In the genomic region with DNA sequence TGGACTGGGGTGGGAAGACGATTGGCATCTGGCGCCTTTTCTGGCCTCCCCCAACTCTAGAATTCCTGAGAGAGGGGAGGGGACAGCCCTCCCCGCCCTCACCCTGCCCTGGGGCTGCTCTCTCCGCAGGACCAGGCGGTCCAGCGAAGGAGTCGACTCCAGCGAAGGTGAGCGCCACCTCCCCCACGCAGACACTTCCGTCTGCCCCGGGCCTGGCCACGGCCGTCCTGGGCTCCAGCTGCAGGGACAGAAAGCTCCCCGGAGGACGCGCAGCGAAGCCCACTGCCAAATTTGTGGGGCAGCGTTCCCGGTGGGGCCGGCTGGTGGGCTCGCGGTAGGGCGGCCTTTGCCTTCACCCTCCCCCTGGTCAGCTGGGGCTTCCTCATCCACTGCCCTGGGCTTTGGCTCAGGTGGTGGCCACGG, we compare ENCODE assay signal across 1 cellular context.
TF ChIP-seq lines count a peak whose summit lies in the region.

No MANE protein-coding gene starts in this region.

TF ChIP-seq in SK-N-SH treated with all-trans-retinoic acid at 6 μM for 48 hours, 23 proteins besides CTCF, POLR2A, EP300 and RAD21 (continued from another document):
- TF ChIP-seq, protein P1, sequence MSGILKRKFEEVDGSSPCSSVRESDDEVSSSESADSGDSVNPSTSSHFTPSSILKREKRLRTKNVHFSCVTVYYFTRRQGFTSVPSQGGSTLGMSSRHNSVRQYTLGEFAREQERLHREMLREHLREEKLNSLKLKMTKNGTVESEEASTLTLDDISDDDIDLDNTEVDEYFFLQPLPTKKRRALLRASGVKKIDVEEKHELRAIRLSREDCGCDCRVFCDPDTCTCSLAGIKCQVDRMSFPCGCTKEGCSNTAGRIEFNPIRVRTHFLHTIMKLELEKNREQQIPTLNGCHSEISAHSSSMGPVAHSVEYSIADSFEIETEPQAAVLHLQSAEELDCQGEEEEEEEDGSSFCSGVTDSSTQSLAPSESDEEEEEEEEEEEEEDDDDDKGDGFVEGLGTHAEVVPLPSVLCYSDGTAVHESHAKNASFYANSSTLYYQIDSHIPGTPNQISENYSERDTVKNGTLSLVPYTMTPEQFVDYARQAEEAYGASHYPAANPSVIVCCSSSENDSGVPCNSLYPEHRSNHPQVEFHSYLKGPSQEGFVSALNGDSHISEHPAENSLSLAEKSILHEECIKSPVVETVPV (CRISPR knock-in tag; IDR thresholded peaks at IDR 0.05): no peak
- TF ChIP-seq SNAI2 (CRISPR knock-in tag; IDR thresholded peaks at IDR 0.05): no peak
- no peak for TF ChIP-seq ESRRG (CRISPR knock-in tag; IDR thresholded peaks at IDR 0.05)
TF ChIP-seq in SK-N-SH treated with all-trans-retinoic acid at 6 μM for 48 hours: peak in this region for 0.
